9 cellular contexts compared by ENCODE assay signal in genomic region chr11:11763796-11764427, GRCh38.
"Had no signal": no experiment of that assay in that cellular context is flagged by ENCODE, and none has a peak within 500 bp of the region (broad histone marks: within the 10 kb centered on the region; RNA-seq: fewer than 3 reads in every experiment).

No MANE protein-coding gene starts in this region.

- H3K27ac Mint-ChIP-seq: HFFc6, IgD-negative memory B cell had no signal

- H3K9ac ChIP-seq: GM23248 had no signal

- H2AFZ ChIP-seq: GM23248 had no signal

- H3K36me3 Mint-ChIP-seq: IgD-negative memory B cell had no signal

- H3K9me3 Mint-ChIP-seq: HFFc6, IgD-negative memory B cell had no signal

- H3K27ac ChIP-seq: GM23248, HL-60 had no signal

- H3K36me3 ChIP-seq: HAP-1 had no signal

- H3K4me1 ChIP-seq: HAP-1 had no signal

- H3K4me3 ChIP-seq: GM23248, HAP-1 had no signal

- DNase-seq: GM23248, GOT3, H7, HFFc6 had no signal

- ATAC-seq: HCT116, HepG2 had no signal

- H3K9me3 ChIP-seq: HAP-1 had no signal

- H3K4me3 Mint-ChIP-seq: HFFc6, IgD-negative memory B cell had no signal

- H3K4me1 Mint-ChIP-seq: IgD-negative memory B cell had no signal
